1 cellular context compared by ENCODE assay signal in the genomic region with DNA sequence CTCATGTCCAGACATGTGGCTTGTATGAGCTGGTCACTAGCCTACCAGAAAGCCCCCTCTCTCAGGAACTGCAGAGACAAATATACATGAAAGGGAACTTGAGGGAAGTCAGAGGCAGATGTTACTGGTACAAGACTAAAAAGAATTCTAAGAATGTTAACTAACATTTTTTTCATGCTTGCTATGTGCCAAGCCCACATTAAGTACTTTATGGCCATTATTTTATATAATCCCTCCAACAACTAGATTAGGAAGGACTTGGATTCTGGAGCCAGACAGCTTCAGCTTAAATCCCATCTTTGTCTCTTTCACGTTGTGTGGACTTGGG.
TF ChIP-seq lines count a peak whose summit lies in the region.

No MANE protein-coding gene starts in this region.

TF ChIP-seq in HCT116, 20 proteins besides CTCF, POLR2A, EP300 and RAD21:
- TF ChIP-seq, protein P1, sequence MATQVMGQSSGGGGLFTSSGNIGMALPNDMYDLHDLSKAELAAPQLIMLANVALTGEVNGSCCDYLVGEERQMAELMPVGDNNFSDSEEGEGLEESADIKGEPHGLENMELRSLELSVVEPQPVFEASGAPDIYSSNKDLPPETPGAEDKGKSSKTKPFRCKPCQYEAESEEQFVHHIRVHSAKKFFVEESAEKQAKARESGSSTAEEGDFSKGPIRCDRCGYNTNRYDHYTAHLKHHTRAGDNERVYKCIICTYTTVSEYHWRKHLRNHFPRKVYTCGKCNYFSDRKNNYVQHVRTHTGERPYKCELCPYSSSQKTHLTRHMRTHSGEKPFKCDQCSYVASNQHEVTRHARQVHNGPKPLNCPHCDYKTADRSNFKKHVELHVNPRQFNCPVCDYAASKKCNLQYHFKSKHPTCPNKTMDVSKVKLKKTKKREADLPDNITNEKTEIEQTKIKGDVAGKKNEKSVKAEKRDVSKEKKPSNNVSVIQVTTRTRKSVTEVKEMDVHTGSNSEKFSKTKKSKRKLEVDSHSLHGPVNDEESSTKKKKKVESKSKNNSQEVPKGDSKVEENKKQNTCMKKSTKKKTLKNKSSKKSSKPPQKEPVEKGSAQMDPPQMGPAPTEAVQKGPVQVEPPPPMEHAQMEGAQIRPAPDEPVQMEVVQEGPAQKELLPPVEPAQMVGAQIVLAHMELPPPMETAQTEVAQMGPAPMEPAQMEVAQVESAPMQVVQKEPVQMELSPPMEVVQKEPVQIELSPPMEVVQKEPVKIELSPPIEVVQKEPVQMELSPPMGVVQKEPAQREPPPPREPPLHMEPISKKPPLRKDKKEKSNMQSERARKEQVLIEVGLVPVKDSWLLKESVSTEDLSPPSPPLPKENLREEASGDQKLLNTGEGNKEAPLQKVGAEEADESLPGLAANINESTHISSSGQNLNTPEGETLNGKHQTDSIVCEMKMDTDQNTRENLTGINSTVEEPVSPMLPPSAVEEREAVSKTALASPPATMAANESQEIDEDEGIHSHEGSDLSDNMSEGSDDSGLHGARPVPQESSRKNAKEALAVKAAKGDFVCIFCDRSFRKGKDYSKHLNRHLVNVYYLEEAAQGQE (IDR thresholded peaks at IDR 0.05; ENCODE audit: low read depth): no peak
- TF ChIP-seq ZNF274 (IDR thresholded peaks at IDR 0.05; ENCODE audit: low read depth, low read length) (no peak), EGR1 (IDR thresholded peaks at IDR 0.05; ENCODE audit: low read depth) (no peak), FOSL1 (IDR thresholded peaks at IDR 0.05; ENCODE audit: low read depth) (no peak), ZBTB33 (IDR thresholded peaks at IDR 0.05; ENCODE audit: extremely low read depth, insufficient replicate concordance, low read length) (no peak), CEBPB (IDR thresholded peaks at IDR 0.05; ENCODE audit: low read depth) (no peak), ZFX (IDR thresholded peaks at IDR 0.05) (no peak), EZH2 (IDR thresholded peaks at IDR 0.05) (no peak), SIN3A (IDR thresholded peaks at IDR 0.05; ENCODE audit: low read depth) (no peak), YY1 (IDR thresholded peaks at IDR 0.05; ENCODE audit: extremely low read depth, insufficient replicate concordance, low read depth, low read length) (no peak), SP1 (IDR thresholded peaks at IDR 0.05; ENCODE audit: low read depth) (no peak), TCF7L2 (IDR thresholded peaks at IDR 0.05; ENCODE audit: borderline replicate concordance, extremely low read depth, insufficient read depth, insufficient read length) (no peak), POLR2AphosphoS5 (IDR thresholded peaks at IDR 0.05; ENCODE audit: low read depth, low read length) (no peak), SRF (IDR thresholded peaks at IDR 0.05; ENCODE audit: low read depth) (no peak), CBX3 (IDR thresholded peaks at IDR 0.05; ENCODE audit: low read depth) (no peak)
